Comparison of ENCODE assay signal across 7 cellular contexts in genomic region chr14:35348044-35348380, GRCh38. TPM values are rescaled to one million over a fixed set of nuclear protein-coding genes. Genes with fewer than 3 reads are reported as not detected.
DNase-seq lines count a peak whose midpoint lies in the region; TF ChIP-seq lines count a peak whose summit lies in the region.
"Not testable (repeated sequence)": the region's sequence is repeated elsewhere in the genome, so short reads cannot be mapped to it uniquely, and the experiment has no call there.

No MANE protein-coding gene starts in this region.

- H2BK20ac ChIP-seq in H9 (ENCODE audit: low read depth, low read length, poor library complexity, severe bottlenecking) = not testable (repeated sequence)

- H3T11ph ChIP-seq in H9 (ENCODE audit: low read length) = not testable (repeated sequence)

- not testable (repeated sequence) for H3K79me1 ChIP-seq in H9 (ENCODE audit: insufficient read depth, low read depth, low read length, poor library complexity, severe bottlenecking)

- TF ChIP-seq CTCF in H9 (conservative IDR thresholded peaks at IDR 0.05); endodermal cell (conservative IDR thresholded peaks at IDR 0.05); neural crest cell (conservative IDR thresholded peaks at IDR 0.05); progenitor cell of endocrine pancreas (IDR thresholded peaks at IDR 0.05; ENCODE audit: unreplicated experiment): not testable (repeated sequence)

- not testable (repeated sequence) for H3K56ac ChIP-seq in H9 (ENCODE audit: insufficient read length, low read depth, low read length)

- H3K4ac ChIP-seq in H9 (ENCODE audit: low read depth, low read length) = not testable (repeated sequence)

- not testable (repeated sequence) for H3K36me3 ChIP-seq in BLaER1 treated with 17β-estradiol and CSF1 and Interleukin-3, amounts not matched to agents 10 nM and 100 nM; endodermal cell (ENCODE audit: control insufficient read depth, insufficient read depth, low read length); mesodermal cell (ENCODE audit: control insufficient read depth, insufficient read depth, low read length)

- not testable (repeated sequence) for H4K8ac ChIP-seq in H9 (replicated peaks; ENCODE audit: insufficient read length, low read depth, low read length)

- H3K4me3 ChIP-seq in BLaER1 treated with 17β-estradiol and CSF1 and Interleukin-3, amounts not matched to agents 10 nM and 100 nM; endodermal cell (ENCODE audit: low read length); mesodermal cell (ENCODE audit: extremely low read depth, insufficient read depth, low read length, poor library complexity, severe bottlenecking): not testable (repeated sequence)

- WGBS in H9 (ENCODE audit: extremely low coverage, insufficient read length, low lambda C conversion rate) = no CpG with 5 or more reads among the region's 6 CpGs
- WGBS in endodermal cell (ENCODE audit: insufficient coverage in 1 of 2, insufficient read length in 1 of 2), 2 experiments = 18 to 80% methylated on average over 1 to 5 of the region's 6 CpGs
- 32 to 100% methylated on average over 1 to 4 of the region's 6 CpGs for WGBS in mesodermal cell (ENCODE audit: insufficient coverage in 2 of 2), 2 experiments

- not testable (repeated sequence) for H3K27me3 ChIP-seq in BLaER1 treated with 17β-estradiol and CSF1 and Interleukin-3, amounts not matched to agents 10 nM and 100 nM; H9 (ENCODE audit: insufficient read depth, low read length); endodermal cell (ENCODE audit: control insufficient read depth, insufficient read depth, low read length, poor library complexity, severe bottlenecking)

- not testable (repeated sequence) for H3K9me3 ChIP-seq in BLaER1 treated with 17β-estradiol and CSF1 and Interleukin-3, amounts not matched to agents 10 nM and 100 nM (replicated peaks in 1 of 11); H9 (ENCODE audit: control insufficient read depth, low read depth, low read length); endodermal cell (ENCODE audit: control insufficient read depth, low read length); mesodermal cell (ENCODE audit: control insufficient read depth, low read length)

- H2BK120ac ChIP-seq in H9 (ENCODE audit: low read depth, low read length, poor library complexity, severe bottlenecking) = not testable (repeated sequence)

- H3K4me1 Mint-ChIP-seq in H9 (peaks cover 30 to 34% of the 10 kb centered on the region in 2 experiments), endodermal cell (peaks cover 33% of the 10 kb centered on the region), neural crest cell (peaks cover 44% of the 10 kb centered on the region), progenitor cell of endocrine pancreas (ENCODE audit: low read depth) (peaks cover 21% of the 10 kb centered on the region)
- H3K4me1 Mint-ChIP-seq in activated naive CD4-positive, alpha-beta T cell treated with anti-CD3 and anti-CD28 coated beads, Interleukin-2, amount 50 U/mL, for 24 hours = peaks cover 13% of the 10 kb centered on the region

- not testable (repeated sequence) for H4K5ac ChIP-seq in H9 (ENCODE audit: insufficient read length, low read depth, low read length)

- not testable (repeated sequence) for H3K23ac ChIP-seq in H9 (ENCODE audit: insufficient read length, low read depth, low read length)

- not testable (repeated sequence) for H3K36me3 Mint-ChIP-seq in H9 (ENCODE audit: insufficient read depth in 1 of 3, low read depth in 3 of 3); activated naive CD4-positive, alpha-beta T cell treated with anti-CD3 and anti-CD28 coated beads, Interleukin-2, amount 50 U/mL, for 24 hours; endodermal cell (ENCODE audit: low read depth); neural crest cell (ENCODE audit: low read depth); progenitor cell of endocrine pancreas (ENCODE audit: insufficient read depth)

- not testable (repeated sequence) for H2BK15ac ChIP-seq in H9 (ENCODE audit: low read depth, low read length)

- peaks cover 60 to 95% (median 84%) of the 10 kb centered on the region in 10 experiments for H3K4me1 ChIP-seq in BLaER1 treated with 17β-estradiol and CSF1 and Interleukin-3, amounts not matched to agents 10 nM and 100 nM
- H3K4me1 ChIP-seq in H9 (ENCODE audit: insufficient read depth, low read length) = not testable (repeated sequence)
- H3K4me1 ChIP-seq in endodermal cell (ENCODE audit: control insufficient read depth, insufficient read depth, low read length) = peaks cover 12% of the 10 kb centered on the region
- H3K4me1 ChIP-seq in mesodermal cell (ENCODE audit: control insufficient read depth, insufficient read depth, low read length, poor library complexity, severe bottlenecking) = peaks cover 23% of the 10 kb centered on the region

- H3K4me3 Mint-ChIP-seq in H9; activated naive CD4-positive, alpha-beta T cell treated with anti-CD3 and anti-CD28 coated beads, Interleukin-2, amount 50 U/mL, for 24 hours: not testable (repeated sequence)
- H3K4me3 Mint-ChIP-seq in endodermal cell (peak overlapping the region; percentile 35), neural crest cell (peak overlapping the region; percentile 54), progenitor cell of endocrine pancreas (ENCODE audit: low read depth) (peak overlapping the region; percentile 54)

- not testable (repeated sequence) for H2BK12ac ChIP-seq in H9 (ENCODE audit: insufficient read length, low read depth, low read length)

- H2BK5ac ChIP-seq in H9 (ENCODE audit: insufficient read length, low read length) = not testable (repeated sequence)

- H2AFZ ChIP-seq in H9 (ENCODE audit: low read length) = not testable (repeated sequence)

- H3K27me3 Mint-ChIP-seq in H9 (ENCODE audit: low read depth); activated naive CD4-positive, alpha-beta T cell treated with anti-CD3 and anti-CD28 coated beads, Interleukin-2, amount 50 U/mL, for 24 hours; endodermal cell (ENCODE audit: insufficient read depth); neural crest cell (ENCODE audit: low read depth); progenitor cell of endocrine pancreas: not testable (repeated sequence)

- not testable (repeated sequence) for H3K79me2 ChIP-seq in H9 (ENCODE audit: insufficient read depth, low read length)

- not testable (repeated sequence) for H3K9ac ChIP-seq in BLaER1 treated with 17β-estradiol and CSF1 and Interleukin-3, amounts not matched to agents 10 nM and 100 nM; H9 (ENCODE audit: extremely low read depth, insufficient read length, low read length)
- peak overlapping the region; percentile 58 for H3K9ac ChIP-seq in endodermal cell (ENCODE audit: extremely low read depth, low read length, poor library complexity, severe bottlenecking)

- not testable (repeated sequence) for H3K23me2 ChIP-seq in H9 (ENCODE audit: insufficient read length, low read depth, low read length, poor library complexity, severe bottlenecking)

- H3K14ac ChIP-seq in H9 (ENCODE audit: insufficient read depth, low read length) = not testable (repeated sequence)

- H3K27ac Mint-ChIP-seq in H9 (peak overlapping the region in 2 of 3 experiments; percentile 26 to 94; a peak in 4 of 7 replicates), endodermal cell (peak overlapping the region; percentile 99), neural crest cell (ENCODE audit: unreplicated experiment) (peak overlapping the region; percentile 38), progenitor cell of endocrine pancreas (peak overlapping the region; percentile 93)
- peak overlapping the region; percentile 65 for H3K27ac Mint-ChIP-seq in activated naive CD4-positive, alpha-beta T cell treated with anti-CD3 and anti-CD28 coated beads, Interleukin-2, amount 50 U/mL, for 24 hours

- H4K20me1 ChIP-seq in BLaER1 treated with 17β-estradiol and CSF1 and Interleukin-3, amounts not matched to agents 10 nM and 100 nM; H9 (ENCODE audit: control insufficient read depth, insufficient read depth, insufficient read length): not testable (repeated sequence)

- not testable (repeated sequence) for H2AK5ac ChIP-seq in H9 (ENCODE audit: insufficient read length, low read length)

- DNase-seq in H9; endodermal cell; neural crest cell (ENCODE audit: low read depth, low spot score); progenitor cell of endocrine pancreas (ENCODE audit: low spot score, unreplicated experiment): not testable (repeated sequence)

- H4K91ac ChIP-seq in H9 (ENCODE audit: insufficient read length, low read depth, low read length) = not testable (repeated sequence)

- H3K27ac ChIP-seq in BLaER1 treated with 17β-estradiol and CSF1 and Interleukin-3, amounts not matched to agents 10 nM and 100 nM; H9 (ENCODE audit: insufficient read length, low read depth, low read length): not testable (repeated sequence)
- H3K27ac ChIP-seq in endodermal cell (ENCODE audit: low read depth, low read length) (peak overlapping the region; percentile 70), mesodermal cell (ENCODE audit: low read depth, low read length, severe bottlenecking) (peak overlapping the region; percentile 5)

- H3K9me3 Mint-ChIP-seq in H9; activated naive CD4-positive, alpha-beta T cell treated with anti-CD3 and anti-CD28 coated beads, Interleukin-2, amount 50 U/mL, for 24 hours; endodermal cell; neural crest cell; progenitor cell of endocrine pancreas (ENCODE audit: low read depth): not testable (repeated sequence)

- H3K18ac ChIP-seq in H9 (ENCODE audit: insufficient read length, low read depth, low read length) = not testable (repeated sequence)

- peak overlapping the region; percentile 59 to 81 (median 75) for H3K4me2 ChIP-seq in BLaER1 treated with 17β-estradiol and CSF1 and Interleukin-3, amounts not matched to agents 10 nM and 100 nM
- H3K4me2 ChIP-seq in H9 (ENCODE audit: insufficient read depth, insufficient read length, low read length) = not testable (repeated sequence)

RNA-seq across cellular contexts. Expression of gene PSMA6, which starts 55.8 kb away (rescaled TPM):
- total RNA-seq in H9 (2021) = 251 and 255 TPM in 2 replicates
- total RNA-seq in endodermal cell = 100 to 1,000 TPM; 263 to 277 TPM
- 181 TPM for polyA plus RNA-seq in endodermal cell (2013, experiment 1 of 2)
- polyA plus RNA-seq in endodermal cell (2013, experiment 2 of 2) = 184 TPM
- polyA plus RNA-seq in mesodermal cell (2013, experiment 1 of 2) = 173 TPM
- polyA plus RNA-seq in mesodermal cell (2013, experiment 2 of 2) = 188 TPM
- total RNA-seq in neural crest cell = 220 and 229 TPM in 2 replicates
- 175 and 177 TPM in 2 replicates for total RNA-seq in progenitor cell of endocrine pancreas

RNA-seq across cellular contexts. Expression of gene NFKBIA, which starts 56.5 kb away (rescaled TPM):
- total RNA-seq in H9 (2021) = 38.4 and 39.1 TPM in 2 replicates
- total RNA-seq in endodermal cell = 100 to 1,000 TPM; 148 to 188 TPM
- polyA plus RNA-seq in endodermal cell (2013, experiment 1 of 2) = 64.2 TPM
- 72.6 TPM for polyA plus RNA-seq in endodermal cell (2013, experiment 2 of 2)
- polyA plus RNA-seq in mesodermal cell (2013, experiment 1 of 2) = 51.8 TPM
- 46.6 TPM for polyA plus RNA-seq in mesodermal cell (2013, experiment 2 of 2)
- total RNA-seq in neural crest cell = 30.3 and 31.2 TPM in 2 replicates
- 31.8 and 35.7 TPM in 2 replicates for total RNA-seq in progenitor cell of endocrine pancreas

Comparison
In these comparisons a context has a peak if more than half of its experiments do, and no peak if none do; other contexts are left out.
1. H3K27ac Mint-ChIP-seq: peak in every context shown above with its lines; median percentile 99 in endodermal cell; 93 in progenitor cell of endocrine pancreas; 65 in activated naive CD4-positive, alpha-beta T cell treated with anti-CD3 and anti-CD28 coated beads, Interleukin-2, amount 50 U/mL, for 24 hours; 60 in H9; 38 in neural crest cell.